In genomic region chrX:17654116-17654515, GRCh38 we compare ENCODE assay signal across 1 cellular context.
TF ChIP-seq lines count a peak whose summit lies in the region.

No MANE protein-coding gene starts in this region.

TF ChIP-seq in GM23338, 12 proteins besides CTCF, POLR2A, EP300 and RAD21 (continued from another document):
- no peak for TF ChIP-seq REST (IDR thresholded peaks at IDR 0.05; ENCODE audit: unreplicated experiment)
TF ChIP-seq in GM23338: peak in this region for 0.
